In genomic region chr1:64856564-64856963, GRCh38 we compare ENCODE assay signal across 1 cellular context.
TF ChIP-seq lines count a peak whose summit lies in the region.

No MANE protein-coding gene starts in this region.

TF ChIP-seq in GM23338, 12 proteins besides CTCF, POLR2A, EP300 and RAD21 (continued from another document):
- TF ChIP-seq ZNF462 (CRISPR knock-in tag; IDR thresholded peaks at IDR 0.05) (no peak), EZH2 (IDR thresholded peaks at IDR 0.05; ENCODE audit: low read depth, unreplicated experiment) (no peak), REST (IDR thresholded peaks at IDR 0.05; ENCODE audit: unreplicated experiment) (no peak), ETS1 (IDR thresholded peaks at IDR 0.05) (no peak), STAT1 (IDR thresholded peaks at IDR 0.05; ENCODE audit: unreplicated experiment) (no peak), EZH2phosphoT487 (IDR thresholded peaks at IDR 0.05; ENCODE audit: unreplicated experiment) (no peak), POLR2AphosphoS5 (IDR thresholded peaks at IDR 0.05; ENCODE audit: low read depth) (no peak), JUNB (IDR thresholded peaks at IDR 0.05; ENCODE audit: unreplicated experiment) (no peak), ZNF331 (CRISPR knock-in tag; IDR thresholded peaks at IDR 0.05; ENCODE audit: low read depth) (no peak), ZNF114 (CRISPR knock-in tag; IDR thresholded peaks at IDR 0.05) (no peak), CREB1 (CRISPR knock-in tag; IDR thresholded peaks at IDR 0.05; ENCODE audit: low read depth) (no peak)
TF ChIP-seq in GM23338: peak in this region for 0.
